21 cellular contexts compared by ENCODE assay signal in the genomic region with DNA sequence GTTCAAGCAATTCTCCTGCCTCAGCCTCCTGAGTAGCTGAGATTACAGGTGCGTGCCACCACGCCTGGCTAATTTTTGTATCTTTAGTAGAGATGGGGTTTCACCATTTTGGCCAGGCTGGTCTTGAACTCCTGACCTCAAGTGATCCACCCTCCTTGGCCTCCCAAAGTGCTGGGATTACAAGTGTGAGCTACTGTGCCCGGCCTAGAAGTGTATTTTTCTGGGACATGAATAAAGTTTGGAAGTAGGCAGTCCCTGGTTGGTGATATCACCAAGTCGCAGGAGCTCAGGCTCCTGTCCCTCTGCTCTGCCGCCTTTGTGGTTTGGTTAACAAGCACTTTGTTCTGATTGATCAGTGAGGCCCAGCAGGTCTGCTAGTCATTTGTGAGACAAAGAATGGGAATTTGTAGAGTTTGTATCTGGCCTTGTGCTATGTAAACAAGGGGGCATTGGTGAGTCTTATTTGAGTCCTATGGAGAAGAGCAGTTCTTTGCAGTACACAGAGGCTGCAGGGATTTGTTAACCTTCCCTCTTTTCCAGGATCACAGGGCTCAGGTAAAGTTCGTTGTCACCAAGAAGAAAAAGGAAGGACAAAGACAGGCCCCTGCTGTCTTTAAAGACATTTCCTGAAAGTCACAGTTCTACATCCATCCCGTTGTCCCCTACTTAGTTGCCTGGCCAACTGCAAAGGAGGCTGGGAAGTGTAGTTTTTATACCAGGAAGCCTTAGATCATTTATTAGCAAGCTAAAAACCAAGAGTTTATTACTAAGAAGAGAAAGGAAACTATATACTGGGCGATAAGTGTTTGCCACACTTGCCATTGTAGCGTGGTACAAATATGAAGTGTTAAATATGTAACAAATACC. TPM values are rescaled to one million over a fixed set of nuclear protein-coding genes. Genes with fewer than 3 reads are reported as not detected.
DNase-seq lines count a peak whose midpoint lies in the region; ATAC-seq, FAIRE-seq and TF ChIP-seq lines count a peak whose summit lies in the region.
"Had no signal": no experiment of that assay in that cellular context is flagged by ENCODE, and none has a peak within 500 bp of the region (broad histone marks: within the 10 kb centered on the region; RNA-seq: fewer than 3 reads in every experiment).

No MANE protein-coding gene starts in this region.

- H3K9me1 ChIP-seq in K562 (ENCODE audit: control insufficient read depth, insufficient read depth, low read length): no peaks in the 10 kb centered on the region

- CTCF ChIA-PET in HepG2 (lab: Yijun Ruan, JAX; ENCODE audit: low intra/inter-chr PET ratio, low total read pairs): interaction anchor here (0.9 to 3.0 kb wide), 3 partner anchors 61 to 461 kb away, joined by 3 to 14 read pairs (median 3); no protein-coding TSS in a partner anchor
- CTCF ChIA-PET in K562 (lab: Yijun Ruan, JAX; ENCODE audit: low intra/inter-chr PET ratio): no interaction called here

- intact Hi-C loops in HepG2 (cut with micrococcal nuclease; ENCODE audit: unreplicated experiment) (loop anchor here (1.0 kb wide), 2 partner anchors 12 to 60 kb away; no protein-coding TSS in a partner anchor), right lobe of liver (cut with DNase I) (no loop called here), K562 (cut with micrococcal nuclease) (no loop called here), left colon (cut with DNase I, micrococcal nuclease) (no loop called here)

- TF ChIP-seq EP300 in HepG2 (IDR thresholded peaks at IDR 0.05; ENCODE audit: low read depth in 2 of 2, low read length in 2 of 2) (peak in 1 of 2 experiments; percentile 67; a peak in 2 of 4 replicates), HepG2 (CRISPR knock-in tag; IDR thresholded peaks at IDR 0.05; ENCODE audit: borderline replicate concordance) (no peak; the same call in 1 of the 2 replicates), K562 (IDR thresholded peaks at IDR 0.05; ENCODE audit: low read length) (no peak)

- TF ChIP-seq CTCF in HepG2 (CRISPR knock-in tag; IDR thresholded peaks at IDR 0.05) (0 out of 2 replicates have a peak, but pooled peaks have one; percentile 10), right lobe of liver (IDR thresholded peaks at IDR 0.05) (no peak), K562 (IDR thresholded peaks at IDR 0.05 in 2 of 3, conservative IDR thresholded peaks at IDR 0.05 in 1 of 3; ENCODE audit: insufficient read depth in 2 of 3, low read depth in 1 of 3, low read length in 3 of 3) (no peak)

- H3K79me2 ChIP-seq in HepG2 (ENCODE audit: insufficient read depth, low read length) (peaks cover 42% of the 10 kb centered on the region), K562 (ENCODE audit: control insufficient read depth, insufficient read depth, low read length) (peaks cover 42% of the 10 kb centered on the region)

- DNase-seq in HepG2 (ENCODE audit: low spot score) (peak; percentile 86), right lobe of liver (no peak), K562 (ENCODE audit: extremely low read depth in 1 of 4, low spot score in 3 of 4) (no peak), left colon (no peak), GM19239 (ENCODE audit: insufficient read length, low spot score) (no peak), AML-193 (lab: John Stamatoyannopoulos, UW) (no peak)
- DNase-seq: activated CD8-positive, alpha-beta memory T cell treated with anti-CD3 and anti-CD28 coated beads, Interleukin-2, amount 50 U/mL, for 48 hours; effector memory CD8-positive, alpha-beta T cell; esophagus squamous epithelium; gastrocnemius medialis; naive thymus-derived CD4-positive, alpha-beta T cell; NCI-H1417; NCI-H524; NK-92 treated with Interleukin-12 subunit alpha and Interleukin-12 subunit beta, amount 100 ng/mL, for 24 hours; SK-N-SH; upper lobe of right lung had no signal

- H3K9ac ChIP-seq in HepG2 (ENCODE audit: insufficient read depth, low read depth, low read length): no peak overlapping the region; the same call in 1 of the 2 replicates
- no peak overlapping the region for H3K9ac ChIP-seq in K562 (ENCODE audit: insufficient read depth in 1 of 2, low read depth in 2 of 2, low read length in 2 of 2)
- H3K9ac ChIP-seq: SK-N-SH had no signal

- H3K4me2 ChIP-seq in HepG2 (ENCODE audit: low read depth, low read length) (peak overlapping the region; percentile 34), K562 (ENCODE audit: insufficient read depth, low read length) (no peak overlapping the region)
- H3K4me2 ChIP-seq: SK-N-SH had no signal

- H3K4me3 ChIP-seq in HepG2 (replicated peaks in 1 of 3; ENCODE audit: insufficient read depth in 1 of 3, low read depth in 2 of 3, low read length in 3 of 3) (peak overlapping the region in 1 of 3 experiments; percentile 16; a peak in 1 of 6 replicates), right lobe of liver (no peak overlapping the region), K562 (no peak overlapping the region)
- H3K4me3 ChIP-seq: esophagus squamous epithelium, gastrocnemius medialis, upper lobe of right lung had no signal

- WGBS in HepG2 (ENCODE audit: low lambda C conversion rate): 55% methylated on average over 9 of the region's 9 CpGs
- WGBS in right lobe of liver (ENCODE audit: insufficient coverage, low coverage, low lambda C conversion rate, missing lambda C conversion rate): 79% methylated on average over 7 of the region's 9 CpGs
- 75% methylated on average over 7 of the region's 9 CpGs for WGBS in K562 (ENCODE audit: insufficient coverage, low coverage, missing lambda C conversion rate)

- no peak for TF ChIP-seq POLR2A in HepG2 (IDR thresholded peaks at IDR 0.05; ENCODE audit: insufficient read depth in 1 of 2, low read depth in 2 of 2, low read length in 2 of 2)
- TF ChIP-seq POLR2A in right lobe of liver (IDR thresholded peaks at IDR 0.05): no peak
- TF ChIP-seq POLR2A in K562 (conservative IDR thresholded peaks at IDR 0.05): no peak

- BruUV-seq in HepG2 (replicated peaks; lab: Mats Ljungman, UMichigan): no TSS peak
- BruUV-seq in K562 (replicated peaks; lab: Mats Ljungman, UMichigan): no TSS peak

- H4K20me1 ChIP-seq in HepG2 (ENCODE audit: insufficient read depth, low read length) (peaks cover 4% of the 10 kb centered on the region; the same call in 1 of the 2 replicates), K562 (replicated peaks; ENCODE audit: control insufficient read depth, insufficient read depth, low read length) (peaks cover 11% of the 10 kb centered on the region; the same call in 1 of the 2 replicates)

- H3K27me3 ChIP-seq in HepG2 (ENCODE audit: control insufficient read depth in 1 of 2, insufficient read depth in 2 of 2, low read length in 2 of 2) (no peaks in the 10 kb centered on the region), right lobe of liver (no peaks in the 10 kb centered on the region), K562 (ENCODE audit: control insufficient read depth in 2 of 2, insufficient read depth in 2 of 2, low read length in 2 of 2) (no peaks in the 10 kb centered on the region)
- H3K27me3 ChIP-seq: esophagus squamous epithelium, gastrocnemius medialis, upper lobe of right lung had no signal

- FAIRE-seq in HepG2 (lab: Jason Lieb, UNC) (peak; percentile 54), K562 (lab: Jason Lieb, UNC) (no peak), GM19239 (lab: Jason Lieb, UNC) (no peak)
- FAIRE-seq: colon, G401.6 had no signal

- TF ChIP-seq RAD21 in HepG2 (CRISPR knock-in tag; IDR thresholded peaks at IDR 0.05) (no peak), K562 (CRISPR knock-in tag; conservative IDR thresholded peaks at IDR 0.05 in 1 of 2, IDR thresholded peaks at IDR 0.05 in 1 of 2) (no peak)

- H3K9me3 ChIP-seq in HepG2 (ENCODE audit: low read length): no peaks in the 10 kb centered on the region
- H3K9me3 ChIP-seq in right lobe of liver: no peaks in the 10 kb centered on the region
- no peaks in the 10 kb centered on the region for H3K9me3 ChIP-seq in K562 (replicated peaks; ENCODE audit: control insufficient read depth, insufficient read depth, low read depth, low read length)
- H3K9me3 ChIP-seq: esophagus squamous epithelium, gastrocnemius medialis, SK-N-SH, upper lobe of right lung had no signal

- H3K4me1 ChIP-seq in HepG2 (ENCODE audit: insufficient read depth, low read length) (peaks cover 72% of the 10 kb centered on the region), right lobe of liver (peaks cover 0 to 14% (median 0%) of the 10 kb centered on the region in 4 donors), K562 (replicated peaks in 1 of 2; ENCODE audit: control insufficient read depth in 2 of 2, insufficient read depth in 2 of 2, low read length in 2 of 2) (no peaks in the 10 kb centered on the region)

- H3K27ac ChIP-seq in HepG2 (ENCODE audit: extremely low read length, insufficient read depth, low read length) (peak overlapping the region; percentile 79), right lobe of liver (no peak overlapping the region), K562 (ENCODE audit: extremely low read depth, low read depth, low read length) (no peak overlapping the region)
- H3K27ac ChIP-seq: esophagus squamous epithelium, gastrocnemius medialis, upper lobe of right lung had no signal

- in situ Hi-C loops in HepG2 (cut with HindIII; ENCODE audit: extremely low pct_ligation_motif_present, low pct_unique_long_range_greater_than_20kb) (loop anchor here (5.0 kb wide), 1 partner anchor 61 kb away; no protein-coding TSS in a partner anchor), K562 (cut with MboI) (no loop called here)

- ATAC-seq in HepG2 (peak; percentile 85), right lobe of liver (no peak), K562 (peak; percentile 45; the same call in 1 of the 3 replicates), left colon (peak; percentile 12), GM19023 (IDR thresholded peaks at IDR 0.05; ENCODE audit: unreplicated experiment) (no peak), HG03108 (IDR thresholded peaks at IDR 0.05; ENCODE audit: unreplicated experiment) (no peak)
- ATAC-seq: effector memory CD8-positive, alpha-beta T cell; gastrocnemius medialis; naive thymus-derived CD4-positive, alpha-beta T cell; sciatic nerve; upper lobe of right lung had no signal

- POLR2A ChIA-PET in HepG2 (lab: Yijun Ruan, JAX): interaction anchor here (0.7 to 3.9 kb wide), 4 partner anchors 9 to 511 kb away, joined by 3 to 24 read pairs (median 6); partner anchors contain the start of gene MTHFD1L
- POLR2A ChIA-PET in K562 (lab: Yijun Ruan, JAX): interaction anchor here (0.6 to 2.4 kb wide), 3 partner anchors 13 to 16 kb away, joined by 3 to 9 read pairs (median 3); partner anchors contain the start of gene MTHFD1L

- H3K36me3 ChIP-seq in HepG2 (replicated peaks in 1 of 2; ENCODE audit: control insufficient read depth in 1 of 2, insufficient read depth in 2 of 2, low read length in 2 of 2) (peaks cover 9 to 35% of the 10 kb centered on the region in 2 experiments), right lobe of liver (no peaks in the 10 kb centered on the region), K562 (ENCODE audit: control insufficient read depth, insufficient read depth, low read length) (peaks cover 72% of the 10 kb centered on the region)
- H3K36me3 ChIP-seq: esophagus squamous epithelium, gastrocnemius medialis, upper lobe of right lung had no signal

- H2AFZ ChIP-seq in HepG2 (ENCODE audit: low read length) (no peak overlapping the region), K562 (ENCODE audit: low read depth, low read length) (no peak overlapping the region)

RNA-seq across cellular contexts. Expression of gene MTHFD1L, which starts 13.1 kb away (rescaled TPM):
- 39.6 and 51.1 TPM in 2 replicates for total RNA-seq in HepG2 (2016; rRNA removed; fragmentation: Illumina TruSeq; extraction: Trizol)
- 27.5 and 29.9 TPM in 2 replicates for total RNA-seq in HepG2 (2016; cell fraction: cytosol; rRNA removed; fragmentation: Illumina TruSeq; extraction: Trizol; ENCODE audit: low read depth)
- total RNA-seq in HepG2 (2016; cell fraction: insoluble cytoplasmic fraction; rRNA removed; fragmentation: Illumina TruSeq; extraction: Trizol): 42.1 and 44.4 TPM in 2 replicates
- total RNA-seq in HepG2 (2016; cell fraction: membrane; rRNA removed; fragmentation: Illumina TruSeq; extraction: Trizol): 32.8 and 39.3 TPM in 2 replicates
- total RNA-seq in HepG2 (2016; cell fraction: nucleus; rRNA removed; fragmentation: Illumina TruSeq; extraction: Trizol): 42.6 and 54.0 TPM in 2 replicates
- polyA plus RNA-seq in HepG2 (2011; rRNA removed): 24.0 and 26.4 TPM in 2 replicates
- polyA plus RNA-seq in HepG2 (2011; cell fraction: cytosol; rRNA removed): 18.3 and 23.7 TPM in 2 replicates
- 27.9 and 29.0 TPM in 2 replicates for polyA plus RNA-seq in HepG2 (2011; cell fraction: nucleus; rRNA removed)
- 35.8 and 52.4 TPM in 2 replicates for polyA plus RNA-seq in HepG2 (2012)
- 35.5 and 38.1 TPM in 2 replicates for polyA plus RNA-seq in HepG2 (2016; cell fraction: cytosol; fragmentation: Illumina TruSeq; extraction: Trizol; ENCODE audit: low read depth)
- 48.1 and 53.8 TPM in 2 replicates for polyA plus RNA-seq in HepG2 (2016; cell fraction: insoluble cytoplasmic fraction; fragmentation: Illumina TruSeq; extraction: Trizol; ENCODE audit: low read depth)
- 34.4 and 35.3 TPM in 2 replicates for polyA plus RNA-seq in HepG2 (2016; cell fraction: membrane; fragmentation: Illumina TruSeq; extraction: Trizol; ENCODE audit: low read depth)
- 40.0 and 44.5 TPM in 2 replicates for polyA plus RNA-seq in HepG2 (2016; cell fraction: nucleus; fragmentation: Illumina TruSeq; extraction: Trizol; ENCODE audit: insufficient read depth, low read depth)
- 26.6 and 26.8 TPM in 2 replicates for polyA minus RNA-seq in HepG2 (2011; rRNA and poly(A)+ RNA removed; ENCODE audit: low replicate concordance)
- polyA minus RNA-seq in HepG2 (2011; cell fraction: cytosol; rRNA and poly(A)+ RNA removed): 29.7 and 30.9 TPM in 2 replicates
- 73.1 and 90.8 TPM in 2 replicates for polyA minus RNA-seq in HepG2 (2011; cell fraction: nucleus; rRNA and poly(A)+ RNA removed)
- 10 to 100 TPM in 1 of 6 experiments, 1 to 10 TPM in 5; 1.7 to 11.5 (median 4.9) TPM for total RNA-seq in right lobe of liver
- 162 and 229 TPM in 2 replicates for total RNA-seq in K562 (2011; cell fraction: chromatin; rRNA removed; ENCODE audit: low replicate concordance)
- 68.4 and 78.3 TPM in 2 replicates for total RNA-seq in K562 (2011; cell fraction: nucleolus; rRNA removed)
- 96.0 and 99.6 TPM in 2 replicates for total RNA-seq in K562 (2011; cell fraction: nucleoplasm; rRNA removed)
- total RNA-seq in K562 (2014; rRNA removed): 36.0 and 36.9 TPM in 2 replicates
- 63.0 and 85.9 TPM in 2 replicates for total RNA-seq in K562 (2014; rRNA removed; fragmentation: Illumina TruSeq; extraction: Trizol)
- 22.9 and 24.0 TPM in 2 replicates for total RNA-seq in K562 (2015; rRNA removed; fragmentation: Illumina TruSeq; extraction: Trizol)
- total RNA-seq in K562 (2021): 118 and 128 TPM in 2 replicates
- 77.7 and 80.6 TPM in 2 replicates for polyA plus RNA-seq in K562 (2011; rRNA removed)
- polyA plus RNA-seq in K562 (2011; cell fraction: cytosol; rRNA removed): 23.3 and 44.4 TPM in 2 replicates
- polyA plus RNA-seq in K562 (2011; cell fraction: nucleus; rRNA removed): 34.2 and 46.5 TPM in 2 replicates
- 47.8 and 100 TPM in 2 replicates for polyA plus RNA-seq in K562 (2012)
- 65.5 and 68.2 TPM in 2 replicates for polyA plus RNA-seq in K562 (2014; fragmentation: Illumina TruSeq; extraction: Trizol)
- 10 to 100 TPM; 20.9 to 27.7 TPM for polyA plus RNA-seq in K562 (2014; fragmentation: Nextera tagmentation; extraction: Ambion mirVana)
- 61.0 and 61.8 TPM in 2 replicates for polyA plus RNA-seq in K562 (2014; rRNA removed)
- polyA minus RNA-seq in K562 (2011; rRNA and poly(A)+ RNA removed): 78.9 and 99.3 TPM in 2 replicates
- polyA minus RNA-seq in K562 (2011; cell fraction: cytosol; rRNA and poly(A)+ RNA removed): 48.1 and 48.5 TPM in 2 replicates
- polyA minus RNA-seq in K562 (2011; cell fraction: nucleus; rRNA and poly(A)+ RNA removed): 38.1 and 74.5 TPM in 2 replicates
- 10 to 100 TPM in 1 of 2 donors, 1 to 10 TPM in 1; 5.1 to 10.9 TPM for total RNA-seq in left colon

Comparison
In these comparisons a context has a peak if more than half of its experiments do, and no peak if none do; other contexts are left out.
1. ATAC-seq: peak in HepG2 (single experiment), K562 (single experiment) and left colon (single experiment); none in right lobe of liver (0 of 4), GM19023 (single experiment) and HG03108 (single experiment).
2. Of the 241 proteins assayed by ChIP-seq in both HepG2 and K562: peak only in HepG2: ATF1, BCL6, CBFB, CBX1, CC2D1A, CREB1 and 33 more; only in K562: RFX1; in both: HCFC1 and ZNF143; in neither: 191; mixed calls (peak in some experiments, not most) for 8.